In the genomic region with DNA sequence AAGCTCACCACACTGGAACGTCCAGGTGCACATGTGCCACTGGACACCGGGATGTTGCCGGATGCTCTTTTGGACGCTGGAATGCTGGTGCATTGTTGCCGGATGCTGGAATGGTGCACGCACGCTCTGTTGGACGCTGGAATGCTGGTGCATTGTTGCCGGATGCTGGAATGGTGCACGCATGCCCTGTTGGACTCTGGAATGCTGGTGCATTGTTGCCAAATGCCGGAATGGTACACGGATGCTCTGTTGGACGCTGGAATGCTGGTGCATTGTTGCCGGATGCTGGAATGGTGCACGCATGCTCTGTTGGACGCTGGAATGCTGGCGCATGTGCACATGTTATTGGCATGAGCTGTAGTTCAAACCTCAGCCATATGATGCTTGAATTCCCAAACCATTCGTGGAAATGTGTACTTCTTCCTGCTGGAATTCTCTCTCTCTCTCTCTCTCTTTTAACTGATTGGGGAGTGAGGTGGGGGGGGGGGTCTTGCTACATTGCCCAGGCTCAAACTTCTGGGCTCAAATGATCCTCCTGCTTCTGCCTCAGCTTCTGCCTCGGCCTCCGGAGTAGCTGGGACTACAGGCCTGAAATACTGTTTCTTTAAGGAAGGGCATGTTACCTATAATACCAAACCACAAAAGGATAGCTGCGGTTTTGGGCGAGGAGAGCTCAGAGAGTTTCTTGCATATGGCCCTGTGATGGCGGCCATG, we compare ENCODE assay signal across 8 cellular contexts. TPM values are rescaled to one million over a fixed set of nuclear protein-coding genes. Genes with fewer than 3 reads are reported as not detected.
DNase-seq lines count a peak whose midpoint lies in the region; ATAC-seq and TF ChIP-seq lines count a peak whose summit lies in the region.

No MANE protein-coding gene starts in this region.

- H3K4me1 ChIP-seq in HUES48 (ENCODE audit: control insufficient read depth, insufficient read depth, low read length), result peaks cover 5% of the 10 kb centered on the region; the same call in 1 of the 2 replicates
- peaks cover 10 to 14% of the 10 kb centered on the region in 2 donors for H3K4me1 ChIP-seq in naive thymus-derived CD4-positive, alpha-beta T cell (ENCODE audit: control insufficient read depth in 2 of 2, insufficient read depth in 2 of 2, low read length in 2 of 2)

- POLR2A ChIA-PET in naive thymus-derived CD4-positive, alpha-beta T cell (lab: Charles Lee), result interaction anchor here (0.6 to 1.3 kb wide), 3 partner anchors 24 to 1202 kb away, joined by 3 to 6 read pairs (median 4); no protein-coding TSS in a partner anchor

- H3K27me3 Mint-ChIP-seq in naive thymus-derived CD4-positive, alpha-beta T cell, result peaks cover 0 to 35% (median 0%) of the 10 kb centered on the region in 5 donors

- no peak for TF ChIP-seq CTCF in AG10803 (conservative IDR thresholded peaks at IDR 0.05; ENCODE audit: low read length)
- TF ChIP-seq CTCF in coronary artery (IDR thresholded peaks at IDR 0.05), result no peak

- peaks cover 9 to 55% (median 42%) of the 10 kb centered on the region in 7 donors for H3K4me1 Mint-ChIP-seq in naive thymus-derived CD4-positive, alpha-beta T cell

- H3K9ac ChIP-seq in HUES48 (ENCODE audit: low read depth, low read length), result no peak overlapping the region

- H3K27ac Mint-ChIP-seq in naive thymus-derived CD4-positive, alpha-beta T cell, result peak overlapping the region in 8 of 9 donors; percentile 73 to 94 (median 86)

- H3K36me3 ChIP-seq in HUES48 (ENCODE audit: control insufficient read depth, insufficient read depth, low read length), result no peaks in the 10 kb centered on the region
- H3K36me3 ChIP-seq in naive thymus-derived CD4-positive, alpha-beta T cell (ENCODE audit: control insufficient read depth in 2 of 3, insufficient read depth in 3 of 3, low read length in 3 of 3), result no peaks in the 10 kb centered on the region

- ATAC-seq in naive thymus-derived CD4-positive, alpha-beta T cell, result no peak
- ATAC-seq in GM18867 (IDR thresholded peaks at IDR 0.05; ENCODE audit: unreplicated experiment) (no peak), HG03460 (IDR thresholded peaks at IDR 0.05; ENCODE audit: unreplicated experiment) (no peak)

- no peaks in the 10 kb centered on the region for H3K9me3 ChIP-seq in HUES48 (ENCODE audit: control insufficient read depth, insufficient read depth, low read length)
- H3K9me3 ChIP-seq in naive thymus-derived CD4-positive, alpha-beta T cell (ENCODE audit: control insufficient read depth in 2 of 3, low read length in 3 of 3), result no peaks in the 10 kb centered on the region

- H3K36me3 Mint-ChIP-seq in naive thymus-derived CD4-positive, alpha-beta T cell, result peaks cover 0 to 5% (median 4%) of the 10 kb centered on the region in 5 donors

- no peak overlapping the region for H3K4me3 ChIP-seq in AG10803 (ENCODE audit: low read length)
- peak overlapping the region; percentile 67 for H3K4me3 ChIP-seq in HUES48 (ENCODE audit: low read depth, low read length)
- peak overlapping the region; percentile 70 for H3K4me3 ChIP-seq in coronary artery
- peak overlapping the region; percentile 73 for H3K4me3 ChIP-seq in naive thymus-derived CD4-positive, alpha-beta T cell (ENCODE audit: low read length)

- H3K4me3 Mint-ChIP-seq in naive thymus-derived CD4-positive, alpha-beta T cell, result peak overlapping the region; percentile 69 to 100 (median 91)

- H3K9me3 Mint-ChIP-seq in naive thymus-derived CD4-positive, alpha-beta T cell, result peaks cover 0 to 6% (median 0%) of the 10 kb centered on the region in 11 donors

- intact Hi-C loops in naive thymus-derived CD4-positive, alpha-beta T cell (cut with micrococcal nuclease), result loop anchor here in 1 of 2 donors (2.0 kb wide), 1 partner anchor 25 kb away; no protein-coding TSS in a partner anchor

- H3K27ac ChIP-seq in HUES48 (ENCODE audit: low read depth, low read length) (no peak overlapping the region), coronary artery (no peak overlapping the region)
- H3K27ac ChIP-seq in naive thymus-derived CD4-positive, alpha-beta T cell (ENCODE audit: low read depth, low read length), result peak overlapping the region; percentile 62

- CTCF ChIA-PET in naive thymus-derived CD4-positive, alpha-beta T cell (lab: Charles Lee), result interaction anchor here (0.7 to 1.1 kb wide), 2 partner anchors 20 to 418 kb away, joined by 3 to 4 read pairs; no protein-coding TSS in a partner anchor

- DNase-seq in AG10803 (ENCODE audit: low read depth) (peak; percentile 50), coronary artery (ENCODE audit: low spot score) (no peak), kidney glomerular epithelial cell (lab: John Stamatoyannopoulos, UW) (no peak), 8988T (no peak)
- no peak for DNase-seq in naive thymus-derived CD4-positive, alpha-beta T cell

- peaks cover 9% of the 10 kb centered on the region for H3K27me3 ChIP-seq in HUES48 (ENCODE audit: control insufficient read depth, insufficient read depth, low read length)
- H3K27me3 ChIP-seq in naive thymus-derived CD4-positive, alpha-beta T cell (ENCODE audit: control insufficient read depth in 2 of 2, insufficient read depth in 2 of 2, low read length in 2 of 2), result no peaks in the 10 kb centered on the region

RNA-seq across cellular contexts. Expression of a gene that starts 1.2 kb away (rescaled TPM):
- 10 to 100 TPM in 4 of 5 experiments, under 1 TPM in 1; 0.51 to 32.6 (median 21.9) TPM for total RNA-seq in naive thymus-derived CD4-positive, alpha-beta T cell
- 1 to 10 TPM; 1.9 to 4.7 TPM for polyA plus RNA-seq in naive thymus-derived CD4-positive, alpha-beta T cell
